ENCODE assay signal across 8 cellular contexts in genomic region chr3:163056874-163057497, GRCh38.
DNase-seq lines count a peak whose midpoint lies in the region; ATAC-seq, FAIRE-seq and TF ChIP-seq lines count a peak whose summit lies in the region.

No MANE protein-coding gene starts in this region.

- in situ Hi-C loops in astrocyte of the spinal cord (cut with HindIII; ENCODE audit: low sequenced_read_pairs) (no loop called here), HepG2 (cut with HindIII; ENCODE audit: extremely low pct_ligation_motif_present, low pct_unique_long_range_greater_than_20kb) (loop anchor here (10.0 kb wide), 1 partner anchor 438 kb away; no protein-coding TSS in a partner anchor)

- H3K4me2 ChIP-seq in HepG2 (ENCODE audit: low read depth, low read length), result no peak overlapping the region

- no peak overlapping the region for H3K9ac ChIP-seq in HepG2 (ENCODE audit: insufficient read depth, low read depth, low read length)

- no peaks in the 10 kb centered on the region; a peak in 1 of 5 replicates for H3K27me3 ChIP-seq in HepG2 (ENCODE audit: control insufficient read depth in 1 of 2, insufficient read depth in 2 of 2, low read length in 2 of 2)

- H3K36me3 ChIP-seq in HepG2 (replicated peaks in 1 of 2; ENCODE audit: control insufficient read depth in 1 of 2, insufficient read depth in 2 of 2, low read length in 2 of 2), result no peaks in the 10 kb centered on the region

- H4K20me1 ChIP-seq in HepG2 (ENCODE audit: insufficient read depth, low read length), result no peaks in the 10 kb centered on the region

- no peak for TF ChIP-seq RAD21 in HepG2 (CRISPR knock-in tag; IDR thresholded peaks at IDR 0.05)

- no peaks in the 10 kb centered on the region for H3K4me1 ChIP-seq in HepG2 (ENCODE audit: insufficient read depth, low read length)

- intact Hi-C loops in HepG2 (cut with micrococcal nuclease; ENCODE audit: unreplicated experiment), result loop anchor here (1.0 kb wide), 1 partner anchor 433 kb away; no protein-coding TSS in a partner anchor
- intact Hi-C loops in sciatic nerve (cut with DNase I), result no loop called here

- POLR2A ChIA-PET in HepG2 (lab: Yijun Ruan, JAX), result no interaction called here

- peak; percentile 67 for TF ChIP-seq CTCF in astrocyte of the spinal cord (IDR thresholded peaks at IDR 0.05; ENCODE audit: low read depth, low read length)
- peak; percentile 56 for TF ChIP-seq CTCF in HepG2 (CRISPR knock-in tag; IDR thresholded peaks at IDR 0.05)

- 2% methylated on average over 2 of the region's 2 CpGs for WGBS in HepG2 (ENCODE audit: low lambda C conversion rate)

- TF ChIP-seq EP300 in HepG2 (IDR thresholded peaks at IDR 0.05; ENCODE audit: low read depth in 2 of 2, low read length in 2 of 2) (no peak), HepG2 (CRISPR knock-in tag; IDR thresholded peaks at IDR 0.05; ENCODE audit: borderline replicate concordance) (no peak)

- H3K79me2 ChIP-seq in HepG2 (ENCODE audit: insufficient read depth, low read length), result no peaks in the 10 kb centered on the region

- peak; percentile 32 for FAIRE-seq in HepG2 (lab: Jason Lieb, UNC)

- H3K27ac ChIP-seq in HepG2 (ENCODE audit: extremely low read length, insufficient read depth, low read length), result no peak overlapping the region

- no peaks in the 10 kb centered on the region for H3K9me3 ChIP-seq in HepG2 (ENCODE audit: low read length)

- no peak for TF ChIP-seq POLR2A in HepG2 (IDR thresholded peaks at IDR 0.05; ENCODE audit: insufficient read depth in 1 of 2, low read depth in 2 of 2, low read length in 2 of 2)

- H3K4me3 ChIP-seq in astrocyte of the spinal cord (ENCODE audit: low read depth, low read length) (no peak overlapping the region), HepG2 (replicated peaks in 1 of 3; ENCODE audit: insufficient read depth in 1 of 3, low read depth in 2 of 3, low read length in 3 of 3) (no peak overlapping the region)

- ATAC-seq in GM21717 (IDR thresholded peaks at IDR 0.05; ENCODE audit: unreplicated experiment), result peak; percentile 68
- peak; percentile 73 for ATAC-seq in HepG2
- no peak for ATAC-seq in sciatic nerve
- no peak for ATAC-seq in HG02852 (IDR thresholded peaks at IDR 0.05; ENCODE audit: unreplicated experiment)

- DNase-seq in NCI-H2171 treated with DMSO at 0.1 percent for 48 hours (lab: John Stamatoyannopoulos, UW) (peak; percentile 37), NCI-H2171 (lab: John Stamatoyannopoulos, UW) (no peak), NCI-H2081 (lab: John Stamatoyannopoulos, UW) (peak; percentile 74 to 83), astrocyte of the spinal cord (ENCODE audit: low read depth, low spot score) (peak; percentile 53), HepG2 (ENCODE audit: low spot score) (peak; percentile 41), sciatic nerve (ENCODE audit: low spot score) (no peak)

- CTCF ChIA-PET in HepG2 (lab: Yijun Ruan, JAX; ENCODE audit: low intra/inter-chr PET ratio, low total read pairs), result interaction anchor here (1.1 to 1.6 kb wide), 2 partner anchors 433 to 566 kb away, joined by 5 to 9 read pairs; no protein-coding TSS in a partner anchor

- BruUV-seq in HepG2 (replicated peaks; lab: Mats Ljungman, UMichigan), result no TSS peak

- no peak overlapping the region for H2AFZ ChIP-seq in HepG2 (ENCODE audit: low read length)

TF ChIP-seq in HepG2, 621 proteins besides CTCF, POLR2A, EP300 and RAD21:
- no peak for TF ChIP-seq TARDBP (CRISPR knock-in tag; IDR thresholded peaks at IDR 0.05)
- peak; percentile 32; the same call in 1 of the 2 replicates for TF ChIP-seq SMC3 (IDR thresholded peaks at IDR 0.05; ENCODE audit: low read length)
- peak; percentile 49 for TF ChIP-seq STAG1 (CRISPR knock-in tag; IDR thresholded peaks at IDR 0.05)
TF ChIP-seq in HepG2: peak in this region for 2.

Comparison
In these comparisons a context has a peak if more than half of its experiments do, and no peak if none do; other contexts are left out.
1. DNase-seq: peak in NCI-H2171 treated with DMSO at 0.1 percent for 48 hours (single experiment), NCI-H2081 (2 of 2), astrocyte of the spinal cord (single experiment) and HepG2 (single experiment); none in NCI-H2171 (single experiment) and sciatic nerve (single experiment).
2. ATAC-seq: peak in GM21717 (single experiment) and HepG2 (single experiment); none in sciatic nerve (single experiment) and HG02852 (single experiment).